In genomic region chr4:56051710-56052075, GRCh38 we compare ENCODE assay signal across 23 cellular contexts.
"Had no signal": no experiment of that assay in that cellular context is flagged by ENCODE, and none has a peak within 500 bp of the region (broad histone marks: within the 10 kb centered on the region; RNA-seq: fewer than 3 reads in every experiment).

No MANE protein-coding gene starts in this region.

- H3K9me3 ChIP-seq: esophagus muscularis mucosa, pancreas, prostate gland, spleen, tibial artery, upper lobe of right lung, vagina had no signal

- H3K4me1 ChIP-seq: prostate gland had no signal

- H3K27ac Mint-ChIP-seq: naive B cell; stimulated activated memory B cell treated with anti-CD40 and anti-IgM and Interleukin-4, amounts not matched to agents 10 μg/mL and 1 μg/mL and 100 μg/mL, for 72 hours; stimulated activated naive CD8-positive, alpha-beta T cell treated with anti-CD3 and anti-CD28 coated beads, Interleukin-15, Interleukin-2, amounts not matched to agents 100 ng/mL and 50 ng/mL, for 24 hours had no signal

- DNase-seq: effector memory CD4-positive, alpha-beta T cell; head of caudate nucleus; kidney; left cardiac atrium; left ventricle myocardium superior; mesenchymal stem cell; naive B cell; occipital lobe; pancreas; spleen; stimulated activated CD4-positive, alpha-beta T cell treated with anti-CD3 and anti-CD28 coated beads, Interleukin-15, amount 100 ng/mL, for 24 hours; stimulated activated CD4-positive, alpha-beta T cell treated with anti-CD3 and anti-CD28 coated beads, Interleukin-1b, Interleukin-23, amount 100 ng/mL, for 48 hours; stimulated activated CD4-positive, alpha-beta T cell treated with anti-CD3 and anti-CD28 coated beads, Interleukin-4, amount 100 ng/mL, for 24 hours; tibial artery; upper lobe of right lung had no signal

- H2AFZ ChIP-seq: hepatocyte had no signal

- H3K36me3 Mint-ChIP-seq: naive B cell; stimulated activated memory B cell treated with anti-CD40 and anti-IgM and Interleukin-4, amounts not matched to agents 10 μg/mL and 1 μg/mL and 100 μg/mL, for 72 hours had no signal

- H3K27me3 ChIP-seq: hepatocyte, vagina had no signal

- H3K4me3 Mint-ChIP-seq: stimulated activated memory B cell treated with anti-CD40 and anti-IgM and Interleukin-4, amounts not matched to agents 10 μg/mL and 1 μg/mL and 100 μg/mL, for 72 hours; stimulated activated naive CD8-positive, alpha-beta T cell treated with anti-CD3 and anti-CD28 coated beads, Interleukin-15, Interleukin-2, amounts not matched to agents 100 ng/mL and 50 ng/mL, for 24 hours had no signal

- H3K36me3 ChIP-seq: esophagus muscularis mucosa, pancreas, prostate gland, spleen, tibial artery, upper lobe of right lung, vagina had no signal

- H3K27ac ChIP-seq: epithelial cell of prostate, esophagus muscularis mucosa, hepatocyte, pancreas, prostate gland, spleen, tibial artery, upper lobe of right lung, vagina had no signal

- H3K4me3 ChIP-seq: esophagus muscularis mucosa, hepatocyte, lung, pancreas, prostate gland, spleen, tibial artery, upper lobe of right lung, vagina had no signal

- H3K9me3 Mint-ChIP-seq: naive B cell; stimulated activated memory B cell treated with anti-CD40 and anti-IgM and Interleukin-4, amounts not matched to agents 10 μg/mL and 1 μg/mL and 100 μg/mL, for 72 hours; stimulated activated naive CD8-positive, alpha-beta T cell treated with anti-CD3 and anti-CD28 coated beads, Interleukin-15, Interleukin-2, amounts not matched to agents 100 ng/mL and 50 ng/mL, for 24 hours had no signal
